In the genomic region with DNA sequence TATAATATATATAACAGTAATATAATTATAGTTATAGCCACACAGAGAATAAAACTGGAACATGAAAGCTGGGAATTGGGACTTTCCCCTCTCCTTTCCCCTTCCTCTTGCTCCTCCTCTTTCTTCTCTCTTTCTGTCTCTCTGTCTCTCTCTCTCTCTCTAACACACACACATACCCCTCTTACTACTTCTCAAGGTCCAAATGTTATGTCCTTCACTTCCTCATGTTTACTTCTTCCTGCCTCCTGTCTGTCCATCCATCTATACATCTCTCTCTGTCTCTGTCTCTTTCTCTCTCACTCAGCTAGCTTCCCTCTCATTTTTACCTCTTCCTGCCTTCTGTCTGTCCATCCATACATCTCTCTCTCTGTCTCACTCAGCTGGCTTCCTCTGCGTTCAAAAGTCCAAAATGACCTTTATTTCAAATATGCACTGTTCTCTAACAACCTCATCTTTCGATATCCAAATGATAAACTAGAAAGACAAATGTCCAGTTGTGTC, we compare ENCODE assay signal across 24 cellular contexts.
"Had no signal": no experiment of that assay in that cellular context is flagged by ENCODE, and none has a peak within 500 bp of the region (broad histone marks: within the 10 kb centered on the region; RNA-seq: fewer than 3 reads in every experiment).

No MANE protein-coding gene starts in this region.

- H3K9me3 ChIP-seq: Peyer's patch, SJSA1 had no signal

- H3K4me3 ChIP-seq: Peyer's patch, SJSA1 had no signal

- FAIRE-seq: astrocyte had no signal

- H3K4me1 ChIP-seq: Peyer's patch had no signal

- ATAC-seq: activated naive CD8-positive, alpha-beta T cell treated with anti-CD3 and anti-CD28 coated beads, Interleukin-2, amount 50 U/mL, for 24 hours; activated T-cell treated with anti-CD3 and anti-CD28 coated beads, Interleukin-2, amount 50 U/mL, for 4 hours; SK-N-SH treated with all-trans-retinoic acid at 6 μM for 48 hours had no signal

- H3K27me3 ChIP-seq: Peyer's patch, SJSA1 had no signal

- DNase-seq: activated CD4-positive, alpha-beta memory T cell treated with anti-CD3 and anti-CD28 coated beads for 36 hours; activated CD4-positive, alpha-beta T cell treated with anti-CD3 and anti-CD28 coated beads, Interleukin-2, amount 10 ng/mL, durations not matched to agents 24 days and 14 days; activated CD4-positive, CD25-positive, alpha-beta regulatory T cell treated with anti-CD3 and anti-CD28 coated beads, Interleukin-2, amount 50 U/mL, for 72 hours; activated CD8-positive, alpha-beta memory T cell treated with anti-CD3 and anti-CD28 coated beads for 24 hours; activated effector memory CD4-positive, alpha-beta T cell treated with anti-CD3 and anti-CD28 coated beads, Interleukin-2, amount 50 U/mL, for 16 hours; activated naive CD4-positive, alpha-beta T cell treated with Interleukin-2 at 50 U/mL for 16 hours; activated naive CD8-positive, alpha-beta T cell treated with anti-CD3 and anti-CD28 coated beads, Interleukin-2, amount 50 U/mL, for 24 hours; activated T-cell treated with anti-CD3 and anti-CD28 coated beads, Interleukin-2, amount 50 U/mL, for 4 hours; amniotic stem cell; NCI-H1105; NCI-H1436; NCI-H187 treated with DMSO at 0.1 percent for 48 hours; NCI-H2081 treated with DMSO at 0.1 percent for 48 hours; NCI-H345; NCI-H510A; NCI-H526 treated with DMSO at 0.1 percent for 48 hours; NCI-H82; Peyer's patch; SHP77; SW 1271 had no signal

- H3K36me3 ChIP-seq: Peyer's patch, SJSA1 had no signal

- H3K27ac ChIP-seq: Peyer's patch, RWPE1, SJSA1 had no signal
